Comparison of ENCODE assay signal across 1 cellular context in the genomic region with DNA sequence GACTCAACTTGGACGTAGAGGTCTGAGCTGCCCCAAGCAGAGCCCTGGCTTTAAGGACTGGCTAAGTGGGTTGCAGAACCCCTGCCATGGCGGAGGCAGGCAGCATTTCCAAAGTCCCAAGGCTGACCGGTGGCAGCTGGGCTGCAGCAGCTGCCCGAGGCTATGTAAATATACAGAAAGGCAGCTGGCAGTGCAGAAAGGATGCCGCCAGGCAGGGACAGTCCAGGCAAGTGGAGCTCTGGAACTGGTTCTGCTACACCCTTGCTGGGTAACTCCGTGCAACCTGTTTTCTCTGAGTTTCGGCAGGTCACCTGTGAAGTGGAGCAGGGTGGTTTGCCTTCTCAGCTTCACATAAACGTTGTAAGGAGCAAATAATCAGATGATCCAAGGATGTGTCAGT.
TF ChIP-seq lines count a peak whose summit lies in the region.

No MANE protein-coding gene starts in this region.

TF ChIP-seq in GM23338, 12 proteins besides CTCF, POLR2A, EP300 and RAD21 (continued from another document):
- TF ChIP-seq, protein P1, sequence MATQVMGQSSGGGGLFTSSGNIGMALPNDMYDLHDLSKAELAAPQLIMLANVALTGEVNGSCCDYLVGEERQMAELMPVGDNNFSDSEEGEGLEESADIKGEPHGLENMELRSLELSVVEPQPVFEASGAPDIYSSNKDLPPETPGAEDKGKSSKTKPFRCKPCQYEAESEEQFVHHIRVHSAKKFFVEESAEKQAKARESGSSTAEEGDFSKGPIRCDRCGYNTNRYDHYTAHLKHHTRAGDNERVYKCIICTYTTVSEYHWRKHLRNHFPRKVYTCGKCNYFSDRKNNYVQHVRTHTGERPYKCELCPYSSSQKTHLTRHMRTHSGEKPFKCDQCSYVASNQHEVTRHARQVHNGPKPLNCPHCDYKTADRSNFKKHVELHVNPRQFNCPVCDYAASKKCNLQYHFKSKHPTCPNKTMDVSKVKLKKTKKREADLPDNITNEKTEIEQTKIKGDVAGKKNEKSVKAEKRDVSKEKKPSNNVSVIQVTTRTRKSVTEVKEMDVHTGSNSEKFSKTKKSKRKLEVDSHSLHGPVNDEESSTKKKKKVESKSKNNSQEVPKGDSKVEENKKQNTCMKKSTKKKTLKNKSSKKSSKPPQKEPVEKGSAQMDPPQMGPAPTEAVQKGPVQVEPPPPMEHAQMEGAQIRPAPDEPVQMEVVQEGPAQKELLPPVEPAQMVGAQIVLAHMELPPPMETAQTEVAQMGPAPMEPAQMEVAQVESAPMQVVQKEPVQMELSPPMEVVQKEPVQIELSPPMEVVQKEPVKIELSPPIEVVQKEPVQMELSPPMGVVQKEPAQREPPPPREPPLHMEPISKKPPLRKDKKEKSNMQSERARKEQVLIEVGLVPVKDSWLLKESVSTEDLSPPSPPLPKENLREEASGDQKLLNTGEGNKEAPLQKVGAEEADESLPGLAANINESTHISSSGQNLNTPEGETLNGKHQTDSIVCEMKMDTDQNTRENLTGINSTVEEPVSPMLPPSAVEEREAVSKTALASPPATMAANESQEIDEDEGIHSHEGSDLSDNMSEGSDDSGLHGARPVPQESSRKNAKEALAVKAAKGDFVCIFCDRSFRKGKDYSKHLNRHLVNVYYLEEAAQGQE (IDR thresholded peaks at IDR 0.05; ENCODE audit: unreplicated experiment), result no peak
- no peak for TF ChIP-seq POLR2AphosphoS5 (IDR thresholded peaks at IDR 0.05; ENCODE audit: low read depth)
- no peak for TF ChIP-seq ZNF114 (CRISPR knock-in tag; IDR thresholded peaks at IDR 0.05)
- TF ChIP-seq, protein P2, sequence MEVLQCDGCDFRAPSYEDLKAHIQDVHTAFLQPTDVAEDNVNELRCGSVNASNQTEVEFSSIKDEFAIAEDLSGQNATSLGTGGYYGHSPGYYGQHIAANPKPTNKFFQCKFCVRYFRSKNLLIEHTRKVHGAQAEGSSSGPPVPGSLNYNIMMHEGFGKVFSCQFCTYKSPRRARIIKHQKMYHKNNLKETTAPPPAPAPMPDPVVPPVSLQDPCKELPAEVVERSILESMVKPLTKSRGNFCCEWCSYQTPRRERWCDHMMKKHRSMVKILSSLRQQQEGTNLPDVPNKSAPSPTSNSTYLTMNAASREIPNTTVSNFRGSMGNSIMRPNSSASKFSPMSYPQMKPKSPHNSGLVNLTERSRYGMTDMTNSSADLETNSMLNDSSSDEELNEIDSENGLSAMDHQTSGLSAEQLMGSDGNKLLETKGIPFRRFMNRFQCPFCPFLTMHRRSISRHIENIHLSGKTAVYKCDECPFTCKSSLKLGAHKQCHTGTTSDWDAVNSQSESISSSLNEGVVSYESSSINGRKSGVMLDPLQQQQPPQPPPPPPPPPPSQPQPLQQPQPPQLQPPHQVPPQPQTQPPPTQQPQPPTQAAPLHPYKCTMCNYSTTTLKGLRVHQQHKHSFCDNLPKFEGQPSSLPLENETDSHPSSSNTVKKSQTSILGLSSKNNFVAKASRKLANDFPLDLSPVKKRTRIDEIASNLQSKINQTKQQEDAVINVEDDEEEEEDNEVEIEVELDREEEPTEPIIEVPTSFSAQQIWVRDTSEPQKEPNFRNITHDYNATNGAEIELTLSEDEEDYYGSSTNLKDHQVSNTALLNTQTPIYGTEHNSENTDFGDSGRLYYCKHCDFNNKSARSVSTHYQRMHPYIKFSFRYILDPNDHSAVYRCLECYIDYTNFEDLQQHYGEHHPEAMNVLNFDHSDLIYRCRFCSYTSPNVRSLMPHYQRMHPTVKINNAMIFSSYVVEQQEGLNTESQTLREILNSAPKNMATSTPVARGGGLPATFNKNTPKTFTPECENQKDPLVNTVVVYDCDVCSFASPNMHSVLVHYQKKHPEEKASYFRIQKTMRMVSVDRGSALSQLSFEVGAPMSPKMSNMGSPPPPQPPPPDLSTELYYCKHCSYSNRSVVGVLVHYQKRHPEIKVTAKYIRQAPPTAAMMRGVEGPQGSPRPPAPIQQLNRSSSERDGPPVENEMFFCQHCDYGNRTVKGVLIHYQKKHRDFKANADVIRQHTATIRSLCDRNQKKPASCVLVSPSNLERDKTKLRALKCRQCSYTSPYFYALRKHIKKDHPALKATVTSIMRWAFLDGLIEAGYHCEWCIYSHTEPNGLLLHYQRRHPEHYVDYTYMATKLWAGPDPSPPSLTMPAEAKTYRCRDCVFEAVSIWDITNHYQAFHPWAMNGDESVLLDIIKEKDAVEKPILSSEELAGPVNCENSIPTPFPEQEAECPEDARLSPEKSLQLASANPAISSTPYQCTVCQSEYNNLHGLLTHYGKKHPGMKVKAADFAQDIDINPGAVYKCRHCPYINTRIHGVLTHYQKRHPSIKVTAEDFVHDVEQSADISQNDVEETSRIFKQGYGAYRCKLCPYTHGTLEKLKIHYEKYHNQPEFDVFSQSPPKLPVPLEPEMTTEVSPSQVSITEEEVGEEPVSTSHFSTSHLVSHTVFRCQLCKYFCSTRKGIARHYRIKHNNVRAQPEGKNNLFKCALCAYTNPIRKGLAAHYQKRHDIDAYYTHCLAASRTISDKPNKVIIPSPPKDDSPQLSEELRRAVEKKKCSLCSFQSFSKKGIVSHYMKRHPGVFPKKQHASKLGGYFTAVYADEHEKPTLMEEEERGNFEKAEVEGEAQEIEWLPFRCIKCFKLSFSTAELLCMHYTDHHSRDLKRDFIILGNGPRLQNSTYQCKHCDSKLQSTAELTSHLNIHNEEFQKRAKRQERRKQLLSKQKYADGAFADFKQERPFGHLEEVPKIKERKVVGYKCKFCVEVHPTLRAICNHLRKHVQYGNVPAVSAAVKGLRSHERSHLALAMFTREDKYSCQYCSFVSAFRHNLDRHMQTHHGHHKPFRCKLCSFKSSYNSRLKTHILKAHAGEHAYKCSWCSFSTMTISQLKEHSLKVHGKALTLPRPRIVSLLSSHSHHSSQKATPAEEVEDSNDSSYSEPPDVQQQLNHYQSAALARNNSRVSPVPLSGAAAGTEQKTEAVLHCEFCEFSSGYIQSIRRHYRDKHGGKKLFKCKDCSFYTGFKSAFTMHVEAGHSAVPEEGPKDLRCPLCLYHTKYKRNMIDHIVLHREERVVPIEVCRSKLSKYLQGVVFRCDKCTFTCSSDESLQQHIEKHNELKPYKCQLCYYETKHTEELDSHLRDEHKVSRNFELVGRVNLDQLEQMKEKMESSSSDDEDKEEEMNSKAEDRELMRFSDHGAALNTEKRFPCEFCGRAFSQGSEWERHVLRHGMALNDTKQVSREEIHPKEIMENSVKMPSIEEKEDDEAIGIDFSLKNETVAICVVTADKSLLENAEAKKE (CRISPR knock-in tag; IDR thresholded peaks at IDR 0.05), result no peak
